ENCODE assay signal across 18 cellular contexts in the genomic region with DNA sequence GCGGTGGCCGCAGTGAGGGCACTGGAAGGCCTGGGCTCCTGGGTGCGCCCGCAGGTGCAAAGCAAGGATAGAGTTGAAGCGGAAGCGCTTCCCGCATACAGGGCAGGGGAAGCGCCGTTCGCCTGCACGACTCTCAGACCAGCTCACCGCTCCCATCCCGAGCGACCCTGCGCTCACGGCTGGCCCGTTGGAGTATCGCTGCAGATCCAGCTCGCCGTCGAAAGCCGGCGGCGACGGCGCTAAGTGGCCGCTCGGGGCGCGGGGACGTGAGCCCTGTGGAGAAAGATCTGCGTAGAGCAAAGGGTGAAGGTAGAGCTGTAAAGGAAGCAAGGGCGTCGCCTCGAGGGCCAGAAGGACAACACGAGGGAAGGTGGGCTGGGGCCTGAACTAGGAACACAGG. TPM values are rescaled to one million over a fixed set of nuclear protein-coding genes. Genes with fewer than 3 reads are reported as not detected.
A peak's percentile ranks its signal among the peaks of the same experiment; 100 is the strongest.
DNase-seq lines count a peak whose midpoint lies in the region; ATAC-seq, FAIRE-seq and TF ChIP-seq lines count a peak whose summit lies in the region.
"Had no signal": no experiment of that assay in that cellular context is flagged by ENCODE, and none has a peak within 500 bp of the region (broad histone marks: within the 10 kb centered on the region; RNA-seq: fewer than 3 reads in every experiment).

No MANE protein-coding gene starts in this region.

- peaks cover 12% of the 10 kb centered on the region for H3K23me2 ChIP-seq in H9 (ENCODE audit: insufficient read length, low read depth, low read length, poor library complexity, severe bottlenecking)
- H3K23me2 ChIP-seq in H1 (ENCODE audit: low read depth, low read length): peaks cover 12% of the 10 kb centered on the region

- TF ChIP-seq POLR2A in H1 (IDR thresholded peaks at IDR 0.05; ENCODE audit: control extremely low read depth in 1 of 2, low read depth in 2 of 2, low read length in 2 of 2): no peak

- H4K5ac ChIP-seq in H9 (ENCODE audit: insufficient read length, low read depth, low read length) (no peak overlapping the region), H1 (ENCODE audit: insufficient read length, low read depth, low read length) (no peak overlapping the region)

- DNase-seq in A673 (ENCODE audit: low spot score) (no peak), H9 (no peak), H1 (ENCODE audit: low read depth in 1 of 2, low spot score in 2 of 2) (no peak), nephron progenitor cell (no peak), GM13976 (ENCODE audit: low spot score) (no peak), posterior vena cava (ENCODE audit: low spot score) (no peak)
- no peak for DNase-seq in naive thymus-derived CD4-positive, alpha-beta T cell
- DNase-seq: NCI-H187 treated with DMSO at 0.1 percent for 48 hours had no signal

- no peak overlapping the region for H3K9ac ChIP-seq in H9 (ENCODE audit: extremely low read depth, insufficient read length, low read length)
- H3K9ac ChIP-seq in H1 (replicated peaks in 1 of 4; ENCODE audit: extremely low read depth in 1 of 4, low read depth in 3 of 4, low read length in 3 of 4): no peak overlapping the region

- H3K79me2 ChIP-seq in H9 (ENCODE audit: insufficient read depth, low read length): peaks cover 12% of the 10 kb centered on the region; the same call in 1 of the 2 replicates
- peaks cover 4 to 32% of the 10 kb centered on the region in 2 experiments for H3K79me2 ChIP-seq in H1 (ENCODE audit: control insufficient read depth in 1 of 2, insufficient read depth in 2 of 2, low read length in 2 of 2)

- in situ Hi-C loops in GM13976 (cut with MboI; ENCODE audit: low sequenced_read_pairs, unreplicated experiment): loop anchor here (10.0 kb wide), 1 partner anchor 78 kb away; no protein-coding TSS in a partner anchor

- H3K4me1 Mint-ChIP-seq in H9: peaks cover 57% of the 10 kb centered on the region in 2 experiments
- H3K4me1 Mint-ChIP-seq in nephron progenitor cell: peaks cover 67% of the 10 kb centered on the region
- H3K4me1 Mint-ChIP-seq in naive thymus-derived CD4-positive, alpha-beta T cell: peaks cover 9 to 33% (median 22%) of the 10 kb centered on the region in 7 donors

- H3K36me3 Mint-ChIP-seq in H9 (ENCODE audit: insufficient read depth in 1 of 3, low read depth in 3 of 3) (peaks cover 37 to 49% (median 48%) of the 10 kb centered on the region in 3 experiments), nephron progenitor cell (ENCODE audit: low read depth) (peaks cover 45% of the 10 kb centered on the region)
- H3K36me3 Mint-ChIP-seq in naive thymus-derived CD4-positive, alpha-beta T cell: peaks cover 0 to 2% (median 0%) of the 10 kb centered on the region in 5 donors

- H4K91ac ChIP-seq in H9 (ENCODE audit: insufficient read length, low read depth, low read length): no peak overlapping the region
- no peak overlapping the region for H4K91ac ChIP-seq in H1 (replicated peaks; ENCODE audit: insufficient read length, low read length)

- H3K27me3 Mint-ChIP-seq in H9 (ENCODE audit: low read depth) (peaks cover 2% of the 10 kb centered on the region), nephron progenitor cell (ENCODE audit: low read depth, poor library complexity) (peaks cover 6% of the 10 kb centered on the region)
- H3K27me3 Mint-ChIP-seq in naive thymus-derived CD4-positive, alpha-beta T cell: peaks cover 0 to 18% (median 0%) of the 10 kb centered on the region in 5 donors
- H3K27me3 Mint-ChIP-seq: dendritic cell treated with granulocyte-macrophage colony-stimulating factor and Interleukin-4, amounts not matched to agents 40 ng/mL and 50 ng/mL, for 4 days; stimulated activated naive CD8-positive, alpha-beta T cell treated with anti-CD3 and anti-CD28 coated beads, Interleukin-15, amount 100 ng/mL, for 72 hours had no signal

- BruUV-seq in A673 (replicated peaks; lab: Mats Ljungman, UMichigan): no TSS peak

- no peak overlapping the region for H2BK20ac ChIP-seq in H9 (ENCODE audit: low read depth, low read length, poor library complexity, severe bottlenecking)
- H2BK20ac ChIP-seq in H1 (ENCODE audit: low read length): 0 out of 2 replicates have a peak overlapping the region, but pooled peaks have one; percentile 64

- H3K27me3 ChIP-seq in A673 (replicated peaks; ENCODE audit: insufficient read depth, low read depth, low read length, poor library complexity): no peaks in the 10 kb centered on the region
- no peaks in the 10 kb centered on the region for H3K27me3 ChIP-seq in H9 (ENCODE audit: insufficient read depth, low read length)
- H3K27me3 ChIP-seq in H1 (replicated peaks in 1 of 4; ENCODE audit: control insufficient read depth in 3 of 4, extremely low read depth in 1 of 4, insufficient read depth in 3 of 4, low read length in 3 of 4): no peaks in the 10 kb centered on the region
- no peaks in the 10 kb centered on the region for H3K27me3 ChIP-seq in naive thymus-derived CD4-positive, alpha-beta T cell (ENCODE audit: control insufficient read depth in 2 of 2, insufficient read depth in 2 of 2, low read length in 2 of 2)
- H3K27me3 ChIP-seq: adrenal gland, BE2C, breast epithelium, upper lobe of left lung had no signal

- POLR2A ChIA-PET in A673 (lab: Charles Lee; ENCODE audit: low non-redundant PET) (no interaction called here), H1 (lab: Charles Lee; ENCODE audit: partially characterized antibody) (interaction anchor here (0.8 to 7.8 kb wide), 14 partner anchors 9 to 173 kb away, joined by 3 to 148 read pairs (median 7); a partner anchor contains a TSS)
- POLR2A ChIA-PET in naive thymus-derived CD4-positive, alpha-beta T cell (lab: Charles Lee): interaction anchor here (1.0 to 4.7 kb wide), 5 partner anchors 11 to 78 kb away, joined by 3 to 53 read pairs (median 5); no protein-coding TSS in a partner anchor

- H3K27ac ChIP-seq in A673 (ENCODE audit: low read depth, low read length, poor library complexity, severe bottlenecking): peak overlapping the region; percentile 60
- no peak overlapping the region for H3K27ac ChIP-seq in H9 (ENCODE audit: insufficient read length, low read depth, low read length)
- peak overlapping the region; percentile 83; the same call in 1 of the 2 replicates for H3K27ac ChIP-seq in H1 (ENCODE audit: low read depth, low read length)
- no peak overlapping the region for H3K27ac ChIP-seq in naive thymus-derived CD4-positive, alpha-beta T cell (ENCODE audit: low read depth, low read length)

- H3K4me3 Mint-ChIP-seq in H9 (peak overlapping the region; percentile 59 to 92), nephron progenitor cell (peak overlapping the region; percentile 78)
- H3K4me3 Mint-ChIP-seq in naive thymus-derived CD4-positive, alpha-beta T cell: no peak overlapping the region
- H3K4me3 Mint-ChIP-seq: activated CD4-positive, alpha-beta memory T cell treated with anti-CD3 and anti-CD28 coated beads, Interleukin-2, amount 10 ng/mL, durations not matched to agents 7 days and 5 days; dendritic cell treated with granulocyte-macrophage colony-stimulating factor and Interleukin-4, amounts not matched to agents 40 ng/mL and 50 ng/mL, for 4 days; stimulated activated naive CD8-positive, alpha-beta T cell treated with anti-CD3 and anti-CD28 coated beads, Interleukin-15, amount 100 ng/mL, for 72 hours had no signal

- H3T11ph ChIP-seq in H9 (ENCODE audit: low read length): no peak overlapping the region

- H2BK15ac ChIP-seq in H9 (ENCODE audit: low read depth, low read length) (no peak overlapping the region), H1 (ENCODE audit: low read length) (peak overlapping the region; percentile 81; the same call in 1 of the 2 replicates)

- CTCF ChIA-PET in A673 (lab: Charles Lee) (interaction anchor here (0.7 to 3.4 kb wide), 6 partner anchors 12 to 78 kb away, joined by 4 to 31 read pairs (median 19); no protein-coding TSS in a partner anchor), H1 (lab: Charles Lee; ENCODE audit: partially characterized antibody) (interaction anchor here (0.8 to 7.8 kb wide), 28 partner anchors 12 to 213 kb away, joined by 3 to 239 read pairs (median 6); a partner anchor contains a TSS)
- CTCF ChIA-PET in naive thymus-derived CD4-positive, alpha-beta T cell (lab: Charles Lee): interaction anchor here (0.7 to 11.3 kb wide), 11 partner anchors 8 to 470 kb away, joined by 3 to 132 read pairs (median 5); a partner anchor contains a TSS

- no CpG with 5 or more reads among the region's 36 CpGs for WGBS in H9 (ENCODE audit: extremely low coverage, insufficient read length, low lambda C conversion rate)
- WGBS in H1 (ENCODE audit: extremely low coverage in 1 of 2, insufficient coverage in 1 of 2, insufficient read length in 1 of 2, insufficient replicate concordance in 2 of 2, low coverage in 1 of 2, low lambda C conversion rate in 2 of 2, missing lambda C conversion rate in 1 of 2), 2 experiments: 84% methylated on average over 33 of the region's 36 CpGs; no CpG with 5 or more reads in 1 of the 2 experiments

- H2AK5ac ChIP-seq in H9 (ENCODE audit: insufficient read length, low read length): no peak overlapping the region
- peak overlapping the region; percentile 92; the same call in 1 of the 2 replicates for H2AK5ac ChIP-seq in H1 (ENCODE audit: low read depth, low read length)

- H3K27ac Mint-ChIP-seq in H9 (peak overlapping the region; percentile 93 to 98 (median 96); a peak in 6 of 7 replicates), nephron progenitor cell (no peak overlapping the region)
- H3K27ac Mint-ChIP-seq in naive thymus-derived CD4-positive, alpha-beta T cell: peak overlapping the region in 3 of 9 donors; percentile 17 to 88 (median 83)
- H3K27ac Mint-ChIP-seq: activated CD4-positive, alpha-beta memory T cell treated with anti-CD3 and anti-CD28 coated beads, Interleukin-2, amount 10 ng/mL, durations not matched to agents 7 days and 5 days; dendritic cell treated with granulocyte-macrophage colony-stimulating factor and Interleukin-4, amounts not matched to agents 40 ng/mL and 50 ng/mL, for 4 days; stimulated activated naive CD8-positive, alpha-beta T cell treated with anti-CD3 and anti-CD28 coated beads, Interleukin-15, amount 100 ng/mL, for 72 hours had no signal

- H3K4me3 ChIP-seq in A673 (ENCODE audit: low read depth, low read length, poor library complexity, severe bottlenecking) (no peak overlapping the region), H1 (ENCODE audit: extremely low read depth in 1 of 4, insufficient read depth in 2 of 4, low read depth in 3 of 4, low read length in 4 of 4) (peak overlapping the region in 3 of 4 experiments; percentile 7 to 55 (median 8); a peak in 3 of 8 replicates)
- no peak overlapping the region for H3K4me3 ChIP-seq in naive thymus-derived CD4-positive, alpha-beta T cell (ENCODE audit: low read length)
- H3K4me3 ChIP-seq: adrenal gland, breast epithelium, upper lobe of left lung had no signal

- H4K8ac ChIP-seq in H9 (replicated peaks; ENCODE audit: insufficient read length, low read depth, low read length) (no peak overlapping the region), H1 (ENCODE audit: extremely low read depth, insufficient read depth, low read length) (peak overlapping the region; percentile 82)

- no peak for FAIRE-seq in H1 (lab: Jason Lieb, UNC)
- FAIRE-seq: A204.1 had no signal

- H2BK120ac ChIP-seq in H9 (ENCODE audit: low read depth, low read length, poor library complexity, severe bottlenecking) (no peak overlapping the region), H1 (replicated peaks; ENCODE audit: low read depth, low read length) (no peak overlapping the region)

- H3K9me3 ChIP-seq in A673 (ENCODE audit: low read depth, low read length, poor library complexity, severe bottlenecking) (no peaks in the 10 kb centered on the region), H9 (ENCODE audit: control insufficient read depth, low read depth, low read length) (no peaks in the 10 kb centered on the region), H1 (ENCODE audit: insufficient read depth in 2 of 2, low read depth in 1 of 2, low read length in 1 of 2) (no peaks in the 10 kb centered on the region)
- no peaks in the 10 kb centered on the region for H3K9me3 ChIP-seq in naive thymus-derived CD4-positive, alpha-beta T cell (ENCODE audit: control insufficient read depth in 2 of 3, low read length in 3 of 3)
- H3K9me3 ChIP-seq: adrenal gland, BE2C, breast epithelium, upper lobe of left lung had no signal

- no peak for TF ChIP-seq CTCF in A673 (conservative IDR thresholded peaks at IDR 0.05; ENCODE audit: low read depth, low read length)
- TF ChIP-seq CTCF in H9 (conservative IDR thresholded peaks at IDR 0.05): no peak
- no peak for TF ChIP-seq CTCF in H1 (IDR thresholded peaks at IDR 0.05; ENCODE audit: control extremely low read depth in 1 of 3, insufficient read depth in 1 of 3, low read depth in 1 of 3, low read length in 3 of 3)
- no peak for TF ChIP-seq CTCF in nephron progenitor cell (IDR thresholded peaks at IDR 0.05)
- no peak for TF ChIP-seq CTCF in GM13976 (IDR thresholded peaks at IDR 0.05; ENCODE audit: borderline replicate concordance, control extremely low read depth, extremely low read depth, insufficient read depth, missing control alignments)

- H3K23ac ChIP-seq in H9 (ENCODE audit: insufficient read length, low read depth, low read length) (no peak overlapping the region), H1 (ENCODE audit: insufficient read length) (no peak overlapping the region)

- H3K4ac ChIP-seq in H9 (ENCODE audit: low read depth, low read length) (no peak overlapping the region), H1 (replicated peaks; ENCODE audit: insufficient read length, low read depth, low read length) (no peak overlapping the region)

- H3K18ac ChIP-seq in H9 (ENCODE audit: insufficient read length, low read depth, low read length) (no peak overlapping the region), H1 (ENCODE audit: extremely low read depth, low read length) (peak overlapping the region; percentile 76)

- no peak for ATAC-seq in GM21367 (IDR thresholded peaks at IDR 0.05; ENCODE audit: unreplicated experiment)
- ATAC-seq in naive thymus-derived CD4-positive, alpha-beta T cell: no peak

- H2BK5ac ChIP-seq in H9 (ENCODE audit: insufficient read length, low read length): no peak overlapping the region
- peak overlapping the region; percentile 83 for H2BK5ac ChIP-seq in H1 (ENCODE audit: low read depth, low read length)

- TF ChIP-seq RAD21 in H1 (IDR thresholded peaks at IDR 0.05 in 1 of 2, conservative IDR thresholded peaks at IDR 0.05 in 1 of 2; ENCODE audit: low read depth in 2 of 2, low read length in 2 of 2): no peak

- no peak overlapping the region for H2AFZ ChIP-seq in H9 (ENCODE audit: low read length)
- H2AFZ ChIP-seq in H1 (ENCODE audit: low read length): no peak overlapping the region

- intact Hi-C loops in A673 (cut with micrococcal nuclease; ENCODE audit: unreplicated experiment): no loop called here
- intact Hi-C loops in posterior vena cava (cut with DNase I): loop anchor here in 1 of 2 donors (5.0 kb wide), 1 partner anchor 71 kb away; no protein-coding TSS in a partner anchor
- intact Hi-C loops in naive thymus-derived CD4-positive, alpha-beta T cell (cut with micrococcal nuclease): no loop called here

- H4K20me1 ChIP-seq in H9 (ENCODE audit: control insufficient read depth, insufficient read depth, insufficient read length) (no peaks in the 10 kb centered on the region), H1 (replicated peaks in 1 of 2; ENCODE audit: control insufficient read depth in 1 of 2, insufficient read depth in 2 of 2, low read length in 2 of 2) (peaks cover 10 to 11% of the 10 kb centered on the region in 2 experiments)

- H3K36me3 ChIP-seq in A673 (ENCODE audit: insufficient read depth, low read length, poor library complexity, severe bottlenecking) (peaks cover 53% of the 10 kb centered on the region), H1 (ENCODE audit: control insufficient read depth in 2 of 4, insufficient read depth in 4 of 4, low read length in 3 of 4) (peaks cover 15 to 43% (median 35%) of the 10 kb centered on the region in 4 experiments)
- H3K36me3 ChIP-seq in naive thymus-derived CD4-positive, alpha-beta T cell (ENCODE audit: control insufficient read depth in 2 of 3, insufficient read depth in 3 of 3, low read length in 3 of 3): no peaks in the 10 kb centered on the region

- H3K9me3 Mint-ChIP-seq in H9 (no peaks in the 10 kb centered on the region; a peak in 2 of 5 replicates), nephron progenitor cell (no peaks in the 10 kb centered on the region)
- peaks cover 0 to 2% (median 0%) of the 10 kb centered on the region in 11 donors for H3K9me3 Mint-ChIP-seq in naive thymus-derived CD4-positive, alpha-beta T cell
- H3K9me3 Mint-ChIP-seq: activated CD4-positive, alpha-beta memory T cell treated with anti-CD3 and anti-CD28 coated beads, Interleukin-2, amount 10 ng/mL, durations not matched to agents 7 days and 5 days; dendritic cell treated with granulocyte-macrophage colony-stimulating factor and Interleukin-4, amounts not matched to agents 40 ng/mL and 50 ng/mL, for 4 days; stimulated activated naive CD8-positive, alpha-beta T cell treated with anti-CD3 and anti-CD28 coated beads, Interleukin-15, amount 100 ng/mL, for 72 hours had no signal

- no peak overlapping the region for H3K56ac ChIP-seq in H9 (ENCODE audit: insufficient read length, low read depth, low read length)
- no peak overlapping the region for H3K56ac ChIP-seq in H1 (replicated peaks; ENCODE audit: insufficient read length, low read depth, low read length)

- peaks cover 4% of the 10 kb centered on the region for H3K79me1 ChIP-seq in H9 (ENCODE audit: insufficient read depth, low read depth, low read length, poor library complexity, severe bottlenecking)
- peaks cover 8% of the 10 kb centered on the region for H3K79me1 ChIP-seq in H1 (ENCODE audit: low read depth, low read length)

- no peak overlapping the region for H3K4me2 ChIP-seq in H9 (ENCODE audit: insufficient read depth, insufficient read length, low read length)
- peak overlapping the region; percentile 89 to 90 for H3K4me2 ChIP-seq in H1 (ENCODE audit: insufficient read depth in 1 of 2, low read depth in 2 of 2, low read length in 2 of 2)

- H3K4me1 ChIP-seq in A673 (ENCODE audit: insufficient read depth, low read length, poor library complexity, severe bottlenecking) (peaks cover 46% of the 10 kb centered on the region), H9 (ENCODE audit: insufficient read depth, low read length) (peaks cover 18% of the 10 kb centered on the region), H1 (replicated peaks in 1 of 4; ENCODE audit: control insufficient read depth in 3 of 4, insufficient read depth in 4 of 4, low read length in 3 of 4) (peaks cover 16 to 35% (median 24%) of the 10 kb centered on the region in 4 experiments)
- peaks cover 2 to 10% of the 10 kb centered on the region in 2 donors for H3K4me1 ChIP-seq in naive thymus-derived CD4-positive, alpha-beta T cell (ENCODE audit: control insufficient read depth in 2 of 2, insufficient read depth in 2 of 2, low read length in 2 of 2)
- H3K4me1 ChIP-seq: breast epithelium had no signal

- H2BK12ac ChIP-seq in H9 (ENCODE audit: insufficient read length, low read depth, low read length) (no peak overlapping the region), H1 (ENCODE audit: low read depth, low read length) (peak overlapping the region; percentile 32; the same call in 1 of the 2 replicates)

- no peak for TF ChIP-seq EP300 in H1 (IDR thresholded peaks at IDR 0.05; ENCODE audit: borderline replicate concordance in 1 of 2, low read depth in 2 of 2, low read length in 2 of 2)

- H3K14ac ChIP-seq in H9 (ENCODE audit: insufficient read depth, low read length): no peak overlapping the region; the same call in 1 of the 2 replicates
- no peak overlapping the region for H3K14ac ChIP-seq in H1 (ENCODE audit: insufficient read length)

RNA-seq across cellular contexts. Expression of a gene that starts 5.4 kb away (rescaled TPM):
- total RNA-seq in A673 (2021) (78.0 and 84.6 TPM in 2 replicates), H9 (2021) (84.5 and 87.6 TPM in 2 replicates), posterior vena cava (10 to 100 TPM; 27.0 to 37.6 TPM)
- total RNA-seq in H1 (2021; fragmentation: NEBNext Ultra II Directional; extraction: Animal tissue kit (Norgen Biotek cat#: 25700)): 108 and 113 TPM in 2 replicates
- 160 and 310 TPM in 2 replicates for polyA plus RNA-seq in H1 (2011; rRNA removed)
- 158 TPM for polyA plus RNA-seq in H1 (2011; cell fraction: cytosol; rRNA removed)
- 334 TPM for polyA plus RNA-seq in H1 (2011; cell fraction: nucleus; rRNA removed)
- 67.0 to 90.6 TPM (median 84.5 TPM) in 4 replicates for polyA plus RNA-seq in H1 (2012, experiment 1 of 2)
- polyA plus RNA-seq in H1 (2012, experiment 2 of 2): 82.6 TPM
- polyA plus RNA-seq in H1 (2013, experiment 1 of 2): 76.2 TPM
- polyA plus RNA-seq in H1 (2013, experiment 2 of 2): 67.2 TPM
- polyA minus RNA-seq in H1 (2011; rRNA and poly(A)+ RNA removed): 26.2 and 43.7 TPM in 2 replicates
- polyA minus RNA-seq in H1 (2011; cell fraction: cytosol; rRNA and poly(A)+ RNA removed): 73.0 TPM
- polyA minus RNA-seq in H1 (2011; cell fraction: nucleus; rRNA and poly(A)+ RNA removed): 124 TPM
- 10 to 100 TPM in 2 of 5 experiments, 1 to 10 TPM in 3; 5.7 to 22.1 (median 9.1) TPM for total RNA-seq in naive thymus-derived CD4-positive, alpha-beta T cell
- 1 to 10 TPM; 2.3 to 2.8 TPM for polyA plus RNA-seq in naive thymus-derived CD4-positive, alpha-beta T cell

RNA-seq across cellular contexts. Expression of a gene that starts 7.8 kb away (rescaled TPM):
- total RNA-seq in A673 (2021): 0.48 and 0.49 TPM in 2 replicates
- total RNA-seq in H9 (2021): 1.9 and 2.2 TPM in 2 replicates
- 1.3 and 1.9 TPM in 2 replicates for total RNA-seq in H1 (2021; fragmentation: NEBNext Ultra II Directional; extraction: Animal tissue kit (Norgen Biotek cat#: 25700))
- 1.9 and 2.2 TPM in 2 replicates for polyA plus RNA-seq in H1 (2011; rRNA removed)
- polyA plus RNA-seq in H1 (2011; cell fraction: cytosol; rRNA removed): 2.2 TPM
- polyA plus RNA-seq in H1 (2011; cell fraction: nucleus; rRNA removed): 3.2 TPM
- 1.9 to 3.0 TPM (median 2.2 TPM) in 4 replicates for polyA plus RNA-seq in H1 (2012, experiment 1 of 2)
- 1.8 TPM for polyA plus RNA-seq in H1 (2012, experiment 2 of 2)
- polyA plus RNA-seq in H1 (2013, experiment 1 of 2): 1.6 TPM
- polyA plus RNA-seq in H1 (2013, experiment 2 of 2): 1.5 TPM
- 0.85 and 2.2 TPM in 2 replicates for polyA minus RNA-seq in H1 (2011; rRNA and poly(A)+ RNA removed)
- polyA minus RNA-seq in H1 (2011; cell fraction: cytosol; rRNA and poly(A)+ RNA removed): 2.5 TPM
- polyA minus RNA-seq in H1 (2011; cell fraction: nucleus; rRNA and poly(A)+ RNA removed): 2.1 TPM
- total RNA-seq in posterior vena cava: not detected
- total RNA-seq in naive thymus-derived CD4-positive, alpha-beta T cell: under 1 TPM in 3 of 5 experiments, not detected in 2; 0.56 to 0.73 (median 0.70) TPM
- polyA plus RNA-seq in naive thymus-derived CD4-positive, alpha-beta T cell: not detected
- total RNA-seq: activated CD4-positive, alpha-beta memory T cell treated with anti-CD3 and anti-CD28 coated beads, Interleukin-2, amount 10 ng/mL, durations not matched to agents 7 days and 5 days; glomerular endothelial cell had no signal

RNA-seq across cellular contexts. Expression of a gene that starts 22.9 kb away (rescaled TPM):
- total RNA-seq in A673 (2021) (89.6 and 94.1 TPM in 2 replicates), H9 (2021) (71.1 and 71.4 TPM in 2 replicates), posterior vena cava (10 to 100 TPM; 41.4 to 48.6 TPM)
- total RNA-seq in H1 (2021; fragmentation: NEBNext Ultra II Directional; extraction: Animal tissue kit (Norgen Biotek cat#: 25700)): 49.5 and 53.1 TPM in 2 replicates
- 99.6 and 101 TPM in 2 replicates for polyA plus RNA-seq in H1 (2011; rRNA removed)
- polyA plus RNA-seq in H1 (2011; cell fraction: cytosol; rRNA removed): 59.7 TPM
- polyA plus RNA-seq in H1 (2011; cell fraction: nucleus; rRNA removed): 228 TPM
- polyA plus RNA-seq in H1 (2012, experiment 1 of 2): 38.9 to 57.5 TPM (median 53.8 TPM) in 4 replicates
- 42.3 TPM for polyA plus RNA-seq in H1 (2012, experiment 2 of 2)
- polyA plus RNA-seq in H1 (2013, experiment 1 of 2): 27.6 TPM
- 24.6 TPM for polyA plus RNA-seq in H1 (2013, experiment 2 of 2)
- polyA minus RNA-seq in H1 (2011; rRNA and poly(A)+ RNA removed): 61.6 and 73.8 TPM in 2 replicates
- polyA minus RNA-seq in H1 (2011; cell fraction: cytosol; rRNA and poly(A)+ RNA removed): 34.4 TPM
- polyA minus RNA-seq in H1 (2011; cell fraction: nucleus; rRNA and poly(A)+ RNA removed): 54.1 TPM
- total RNA-seq in naive thymus-derived CD4-positive, alpha-beta T cell: 10 to 100 TPM in 1 of 5 experiments, 1 to 10 TPM in 1, under 1 TPM in 2, not detected in 1; 0.65 to 40.5 (median 5.4) TPM
- under 1 TPM in 1 of 2 donors, not detected in 1; 0.11 TPM for polyA plus RNA-seq in naive thymus-derived CD4-positive, alpha-beta T cell

RNA-seq across cellular contexts. Expression of a gene that starts 35.4 kb away (rescaled TPM):
- total RNA-seq in A673 (2021): not detected in 2 replicates
- total RNA-seq in H9 (2021): not detected in 2 replicates
- total RNA-seq in H1 (2021; fragmentation: NEBNext Ultra II Directional; extraction: Animal tissue kit (Norgen Biotek cat#: 25700)): not detected in 2 replicates
- not detected in 2 replicates for polyA plus RNA-seq in H1 (2011; rRNA removed)
- polyA plus RNA-seq in H1 (2011; cell fraction: cytosol; rRNA removed): not detected
- polyA plus RNA-seq in H1 (2011; cell fraction: nucleus; rRNA removed): not detected
- polyA plus RNA-seq in H1 (2012, experiment 1 of 2): not detected in 4 replicates
- polyA plus RNA-seq in H1 (2012, experiment 2 of 2): not detected
- polyA plus RNA-seq in H1 (2013, experiment 1 of 2): not detected
- not detected for polyA plus RNA-seq in H1 (2013, experiment 2 of 2)
- not detected in 2 replicates for polyA minus RNA-seq in H1 (2011; rRNA and poly(A)+ RNA removed)
- not detected for polyA minus RNA-seq in H1 (2011; cell fraction: cytosol; rRNA and poly(A)+ RNA removed)
- not detected for polyA minus RNA-seq in H1 (2011; cell fraction: nucleus; rRNA and poly(A)+ RNA removed)
- total RNA-seq in posterior vena cava: not detected
- not detected for total RNA-seq in naive thymus-derived CD4-positive, alpha-beta T cell
- polyA plus RNA-seq in naive thymus-derived CD4-positive, alpha-beta T cell: not detected
- total RNA-seq: activated CD4-positive, alpha-beta memory T cell treated with anti-CD3 and anti-CD28 coated beads, Interleukin-2, amount 10 ng/mL, durations not matched to agents 7 days and 5 days; adrenal gland; breast epithelium; glomerular endothelial cell; upper lobe of left lung had no signal
- polyA plus RNA-seq: adrenal gland had no signal

RNA-seq across cellular contexts. Expression of a gene that starts 50.9 kb away (rescaled TPM):
- not detected in 2 replicates for total RNA-seq in A673 (2021)
- not detected in 2 replicates for total RNA-seq in H9 (2021)
- total RNA-seq in H1 (2021; fragmentation: NEBNext Ultra II Directional; extraction: Animal tissue kit (Norgen Biotek cat#: 25700)): not detected in 2 replicates
- not detected in 2 replicates for polyA plus RNA-seq in H1 (2011; rRNA removed)
- not detected for polyA plus RNA-seq in H1 (2011; cell fraction: cytosol; rRNA removed)
- 0.13 TPM for polyA plus RNA-seq in H1 (2011; cell fraction: nucleus; rRNA removed)
- polyA plus RNA-seq in H1 (2012, experiment 1 of 2): not detected in 4 replicates
- not detected for polyA plus RNA-seq in H1 (2012, experiment 2 of 2)
- polyA plus RNA-seq in H1 (2013, experiment 1 of 2): 0.04 TPM
- not detected for polyA plus RNA-seq in H1 (2013, experiment 2 of 2)
- not detected in 2 replicates for polyA minus RNA-seq in H1 (2011; rRNA and poly(A)+ RNA removed)
- polyA minus RNA-seq in H1 (2011; cell fraction: cytosol; rRNA and poly(A)+ RNA removed): not detected
- not detected for polyA minus RNA-seq in H1 (2011; cell fraction: nucleus; rRNA and poly(A)+ RNA removed)
- total RNA-seq in posterior vena cava: not detected
- total RNA-seq in naive thymus-derived CD4-positive, alpha-beta T cell: not detected
- polyA plus RNA-seq in naive thymus-derived CD4-positive, alpha-beta T cell: not detected
- total RNA-seq: activated CD4-positive, alpha-beta memory T cell treated with anti-CD3 and anti-CD28 coated beads, Interleukin-2, amount 10 ng/mL, durations not matched to agents 7 days and 5 days; glomerular endothelial cell; upper lobe of left lung had no signal

Comparison
In these comparisons a context has a peak if more than half of its experiments do, and no peak if none do; other contexts are left out.
1. H3K27ac ChIP-seq: peak in A673 (single experiment) and H1 (single experiment); none in H9 (single experiment) and naive thymus-derived CD4-positive, alpha-beta T cell (single experiment).
2. H3K4me3 ChIP-seq: peak in H1 (3 of 4); none in A673 (single experiment) and naive thymus-derived CD4-positive, alpha-beta T cell (single experiment).
3. H3K4me3 Mint-ChIP-seq: peak in H9 (2 of 2) and nephron progenitor cell (single experiment); none in naive thymus-derived CD4-positive, alpha-beta T cell (0 of 10).